ENCODE assay signal across 9 cellular contexts in genomic region chr13:97978661-97979450, GRCh38. TPM values are rescaled to one million over a fixed set of nuclear protein-coding genes. Genes with fewer than 3 reads are reported as not detected.
A peak's percentile ranks its signal among the peaks of the same experiment; 100 is the strongest.
DNase-seq lines count a peak whose midpoint lies in the region; ATAC-seq and TF ChIP-seq lines count a peak whose summit lies in the region.
"Had no signal": no experiment of that assay in that cellular context is flagged by ENCODE, and none has a peak within 500 bp of the region (broad histone marks: within the 10 kb centered on the region; RNA-seq: fewer than 3 reads in every experiment).

No MANE protein-coding gene starts in this region.

- peaks cover 58% of the 10 kb centered on the region for H4K20me1 ChIP-seq in BLaER1

- ATAC-seq in effector memory CD8-positive, alpha-beta T cell (replicated peaks) = no peak

- DNase-seq in H7 = peak; percentile 35
- peak; percentile 9 for DNase-seq in kidney tubule cell (ENCODE audit: low spot score)
- no peak for DNase-seq in activated gamma-delta T cell treated with Interleukin-2 at 50 U/mL for 16 hours
- no peak for DNase-seq in A172 (ENCODE audit: low spot score)
- no peak for DNase-seq in endothelial cell (ENCODE audit: low spot score)
- no peak for DNase-seq in effector memory CD8-positive, alpha-beta T cell
- DNase-seq: hypothalamus had no signal

- H3K36me3 Mint-ChIP-seq in activated naive CD8-positive, alpha-beta T cell = peaks cover 5% of the 10 kb centered on the region
- peaks cover 12% of the 10 kb centered on the region for H3K36me3 Mint-ChIP-seq in endothelial cell (ENCODE audit: low read depth, unreplicated experiment)
- H3K36me3 Mint-ChIP-seq in effector memory CD8-positive, alpha-beta T cell (ENCODE audit: insufficient read depth) = peaks cover 23% of the 10 kb centered on the region

- no peaks in the 10 kb centered on the region for H3K9me3 ChIP-seq in BLaER1

- no peaks in the 10 kb centered on the region for H3K9me3 Mint-ChIP-seq in activated naive CD8-positive, alpha-beta T cell (ENCODE audit: low read depth)
- no peaks in the 10 kb centered on the region for H3K9me3 Mint-ChIP-seq in endothelial cell (ENCODE audit: unreplicated experiment)
- H3K9me3 Mint-ChIP-seq in effector memory CD8-positive, alpha-beta T cell = no peaks in the 10 kb centered on the region

- H3K27ac ChIP-seq in BLaER1 = no peak overlapping the region

- no peaks in the 10 kb centered on the region for H3K27me3 Mint-ChIP-seq in activated naive CD8-positive, alpha-beta T cell
- H3K27me3 Mint-ChIP-seq in endothelial cell (ENCODE audit: unreplicated experiment) = peaks cover 14% of the 10 kb centered on the region
- H3K27me3 Mint-ChIP-seq in effector memory CD8-positive, alpha-beta T cell = no peaks in the 10 kb centered on the region

- H3K4me1 Mint-ChIP-seq in activated naive CD8-positive, alpha-beta T cell (ENCODE audit: low read depth) = peaks cover 52% of the 10 kb centered on the region
- peaks cover 11% of the 10 kb centered on the region for H3K4me1 Mint-ChIP-seq in endothelial cell (ENCODE audit: unreplicated experiment)
- H3K4me1 Mint-ChIP-seq in effector memory CD8-positive, alpha-beta T cell (ENCODE audit: low read depth in 2 of 2) = peaks cover 19 to 23% of the 10 kb centered on the region in 2 donors

- peak overlapping the region; percentile 97 for H3K4me3 Mint-ChIP-seq in activated naive CD8-positive, alpha-beta T cell
- H3K4me3 Mint-ChIP-seq in endothelial cell (ENCODE audit: unreplicated experiment) = no peak overlapping the region
- peak overlapping the region in 1 of 2 donors; percentile 30 for H3K4me3 Mint-ChIP-seq in effector memory CD8-positive, alpha-beta T cell

- H3K36me3 ChIP-seq in BLaER1 (peaks cover 18% of the 10 kb centered on the region), H7 (replicated peaks; ENCODE audit: control insufficient read depth, insufficient read depth, low read length) (peaks cover 4% of the 10 kb centered on the region)

- H3K4me1 ChIP-seq in BLaER1 = peaks cover 29% of the 10 kb centered on the region

- TF ChIP-seq CTCF in endothelial cell (IDR thresholded peaks at IDR 0.05; ENCODE audit: unreplicated experiment) = no peak

- peak overlapping the region; percentile 88; the same call in 1 of the 2 replicates for H3K4me3 ChIP-seq in BLaER1
- peak overlapping the region; percentile 89; the same call in 1 of the 2 replicates for H3K4me3 ChIP-seq in H7 (ENCODE audit: insufficient read depth, low read depth, low read length)

- no peaks in the 10 kb centered on the region for H3K27me3 ChIP-seq in BLaER1
- no peaks in the 10 kb centered on the region for H3K27me3 ChIP-seq in H7 (ENCODE audit: control insufficient read depth, insufficient read depth, low read length)

- no peak overlapping the region for H3K27ac Mint-ChIP-seq in activated naive CD8-positive, alpha-beta T cell
- H3K27ac Mint-ChIP-seq in endothelial cell (ENCODE audit: unreplicated experiment) = no peak overlapping the region
- no peak overlapping the region for H3K27ac Mint-ChIP-seq in effector memory CD8-positive, alpha-beta T cell

- peak overlapping the region; percentile 92; the same call in 1 of the 2 replicates for H3K9ac ChIP-seq in BLaER1

- H3K4me2 ChIP-seq in BLaER1 = peak overlapping the region; percentile 81

RNA-seq across cellular contexts. Expression of gene IPO5, which starts 25.4 kb away (rescaled TPM):
- total RNA-seq in H7 (2014; rRNA removed; shearing (Covaris generic)) = 394 and 404 TPM in 2 replicates
- total RNA-seq in A172 (2014; rRNA removed; shearing (Covaris generic)) = 160 and 190 TPM in 2 replicates
- 154 TPM for total RNA-seq in endothelial cell (ENCODE audit: unreplicated experiment)

Comparison
In these comparisons a context has a peak if more than half of its experiments do, and no peak if none do; other contexts are left out.
1. DNase-seq: peak in H7 (single experiment) and kidney tubule cell (single experiment); none in activated gamma-delta T cell treated with Interleukin-2 at 50 U/mL for 16 hours (single experiment), A172 (single experiment), endothelial cell (single experiment) and effector memory CD8-positive, alpha-beta T cell (0 of 3).